Comparison of ENCODE assay signal across 21 cellular contexts in the genomic region with DNA sequence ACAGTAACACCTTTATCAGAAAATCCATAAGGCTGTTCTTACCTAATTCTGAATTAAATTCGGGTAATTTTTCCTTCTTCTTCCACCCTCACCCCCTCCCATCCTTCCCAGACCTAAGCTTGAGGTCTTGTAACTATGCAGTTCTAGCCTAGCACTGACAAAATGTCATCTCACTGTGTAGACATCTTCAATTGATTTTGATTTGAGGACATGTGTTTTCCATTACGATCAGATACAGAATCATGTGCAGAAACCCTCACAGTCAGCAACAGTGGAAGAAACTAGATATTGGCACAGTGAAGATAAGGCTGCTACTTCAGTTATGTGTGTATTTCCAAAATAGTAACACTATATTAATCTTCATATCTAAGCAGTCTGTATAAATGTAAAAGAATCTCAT.
DNase-seq lines count a peak whose midpoint lies in the region; ATAC-seq, FAIRE-seq and TF ChIP-seq lines count a peak whose summit lies in the region.
"Had no signal": no experiment of that assay in that cellular context is flagged by ENCODE, and none has a peak within 500 bp of the region (broad histone marks: within the 10 kb centered on the region; RNA-seq: fewer than 3 reads in every experiment).

No MANE protein-coding gene starts in this region.

- no peak for TF ChIP-seq CTCF in CD14-positive monocyte (IDR thresholded peaks at IDR 0.05)

- H3K4me1 Mint-ChIP-seq in CD14-positive monocyte, result no peaks in the 10 kb centered on the region
- H3K4me1 Mint-ChIP-seq: B cell; CD4-positive, alpha-beta memory T cell; CD4-positive, CD25-positive, alpha-beta regulatory T cell; CD8-positive, alpha-beta memory T cell had no signal

- ATAC-seq in SK-N-SH treated with all-trans-retinoic acid at 6 μM for 48 hours, result no peak
- ATAC-seq: A549, GM12878 had no signal

- peak; percentile 40 for FAIRE-seq in urothelium cell line (lab: Jason Lieb, UNC)
- FAIRE-seq: A549, GM12878, GM19239 had no signal

- H3K27ac Mint-ChIP-seq in CD14-positive monocyte, result no peak overlapping the region
- H3K27ac Mint-ChIP-seq: B cell; CD4-positive, alpha-beta memory T cell; CD4-positive, CD25-positive, alpha-beta regulatory T cell; CD8-positive, alpha-beta memory T cell had no signal

- peaks cover 0 to 3% (median 0%) of the 10 kb centered on the region in 7 donors for H3K9me3 Mint-ChIP-seq in CD14-positive monocyte

- no peaks in the 10 kb centered on the region for H3K36me3 Mint-ChIP-seq in CD14-positive monocyte
- H3K36me3 Mint-ChIP-seq: CD4-positive, alpha-beta memory T cell; CD4-positive, CD25-positive, alpha-beta regulatory T cell; CD8-positive, alpha-beta memory T cell had no signal

- peak; percentile 15 for DNase-seq in SK-N-DZ (ENCODE audit: low spot score)
- no peak for DNase-seq in urothelium cell line (ENCODE audit: low spot score)
- DNase-seq in CD14-positive monocyte (ENCODE audit: low spot score), result no peak
- DNase-seq in NCI-H446 treated with DMSO at 0.1 percent for 48 hours (lab: John Stamatoyannopoulos, UW), result no peak
- DNase-seq: AML-193; CD4-positive, alpha-beta memory T cell; CD4-positive, CD25-positive, alpha-beta regulatory T cell; CD8-positive, alpha-beta memory T cell; COR-L47; DMS 273 treated with DMSO at 0.1 percent for 48 hours; DMS153; DMS53; DMS79; DND-41; EL; GDM1 had no signal

- intact Hi-C loops in CD14-positive monocyte (cut with micrococcal nuclease), result no loop called here

- peaks cover 0 to 3% (median 1%) of the 10 kb centered on the region in 3 donors for H3K27me3 Mint-ChIP-seq in CD14-positive monocyte (ENCODE audit: low read depth in 3 of 3)
- H3K27me3 Mint-ChIP-seq: B cell; CD4-positive, CD25-positive, alpha-beta regulatory T cell had no signal

- H3K4me3 Mint-ChIP-seq in CD14-positive monocyte, result no peak overlapping the region
- H3K4me3 Mint-ChIP-seq: B cell; CD4-positive, alpha-beta memory T cell; CD4-positive, CD25-positive, alpha-beta regulatory T cell; CD8-positive, alpha-beta memory T cell had no signal

TF ChIP-seq in SK-N-SH treated with all-trans-retinoic acid at 6 μM for 48 hours, 23 proteins besides CTCF, POLR2A, EP300 and RAD21:
- TF ChIP-seq ZFP30 (CRISPR knock-in tag; IDR thresholded peaks at IDR 0.05) (no peak), TOX (CRISPR knock-in tag; IDR thresholded peaks at IDR 0.05; ENCODE audit: borderline replicate concordance) (no peak), TCF4 (CRISPR knock-in tag; IDR thresholded peaks at IDR 0.05; ENCODE audit: borderline replicate concordance) (0 out of 2 replicates have a peak, but pooled peaks have one; percentile 26), CSDC2 (CRISPR knock-in tag; IDR thresholded peaks at IDR 0.05) (no peak), ISL1 (CRISPR knock-in tag; IDR thresholded peaks at IDR 0.05) (no peak)
